In the genomic region with DNA sequence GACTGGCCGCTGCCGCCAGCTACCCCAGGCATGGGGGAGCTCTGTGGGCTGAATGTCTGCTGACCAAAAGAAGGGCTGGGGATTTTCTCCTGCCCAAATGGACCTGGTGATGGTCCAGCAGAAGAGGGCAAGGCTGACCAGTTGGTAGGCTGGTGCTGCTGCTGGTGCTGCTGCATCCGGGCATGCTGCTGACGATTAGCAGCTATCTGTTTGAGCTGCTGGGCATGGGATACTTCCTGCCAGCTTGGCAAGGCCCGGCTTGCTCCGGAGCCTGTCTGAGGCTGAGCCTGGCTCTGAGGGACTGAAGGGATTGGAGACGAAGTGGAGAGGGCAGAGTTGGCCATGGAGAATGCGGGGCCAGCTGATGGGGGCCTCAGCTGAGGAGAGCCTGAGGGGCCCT, we compare ENCODE assay signal across 20 cellular contexts.
DNase-seq lines count a peak whose midpoint lies in the region; ATAC-seq and TF ChIP-seq lines count a peak whose summit lies in the region.
"Had no signal": no experiment of that assay in that cellular context is flagged by ENCODE, and none has a peak within 500 bp of the region (broad histone marks: within the 10 kb centered on the region; RNA-seq: fewer than 3 reads in every experiment).

No MANE protein-coding gene starts in this region.

- no peak overlapping the region for H2AFZ ChIP-seq in neuronal stem cell (ENCODE audit: low read length)

- intact Hi-C loops in CD8-positive, alpha-beta T cell (cut with DNase I, micrococcal nuclease) = loop anchor here (1.0 to 5.0 kb wide), 3 partner anchors 9 to 300 kb away; partner anchors contain the start of genes JRKL (in 1 of the 2) and MAML2 (in 1 of the 2)
- intact Hi-C loops in spleen (cut with DNase I; ENCODE audit: low total_unique reads) = no loop called here

- H3K18ac ChIP-seq in neuronal stem cell (ENCODE audit: low read length) = peak overlapping the region; percentile 77

- no CpG with 5 or more reads among the region's 8 CpGs for WGBS in neuronal stem cell (ENCODE audit: extremely low coverage in 2 of 2, insufficient read length in 2 of 2, insufficient replicate concordance in 1 of 2), 2 donors
- WGBS in spleen, 5 donors = 95 to 100% (median 97%) methylated on average over 4 to 8 of the region's 8 CpGs

- H2AK5ac ChIP-seq in neuronal stem cell (ENCODE audit: low read depth, low read length) = peak overlapping the region; percentile 66

- H4K91ac ChIP-seq in neuronal stem cell (ENCODE audit: low read depth, low read length, poor library complexity) = no peak overlapping the region

- no peak overlapping the region for H3K27ac ChIP-seq in CD8-positive, alpha-beta T cell (ENCODE audit: low read depth, low read length)
- H3K27ac ChIP-seq in neuronal stem cell (replicated peaks; ENCODE audit: low read length) = no peak overlapping the region
- H3K27ac ChIP-seq in spleen = peak overlapping the region in 1 of 8 donors; percentile 36
- H3K27ac ChIP-seq: A549, C4-2B had no signal

- no peak for TF ChIP-seq POLR2A in spleen (IDR thresholded peaks at IDR 0.05)

- no peak overlapping the region for H3K4me3 ChIP-seq in CD8-positive, alpha-beta T cell (ENCODE audit: low read depth, low read length)
- no peak overlapping the region for H3K4me3 ChIP-seq in neuronal stem cell (ENCODE audit: low read length in 2 of 2)
- no peak overlapping the region for H3K4me3 ChIP-seq in spleen
- H3K4me3 ChIP-seq: A549 had no signal

- peak overlapping the region; percentile 20 for H2BK15ac ChIP-seq in neuronal stem cell (ENCODE audit: low read length)

- peaks cover 71% of the 10 kb centered on the region for H3K4me1 Mint-ChIP-seq in activated T-cell treated with anti-CD3 and anti-CD28 coated beads, Interleukin-2, amount 50 U/mL, for 24 hours (ENCODE audit: low read depth)
- peaks cover 81% of the 10 kb centered on the region for H3K4me1 Mint-ChIP-seq in CD8-positive, alpha-beta T cell (ENCODE audit: low read depth)
- H3K4me1 Mint-ChIP-seq in T-helper 17 cell = peaks cover 23% of the 10 kb centered on the region

- H3K9me3 Mint-ChIP-seq in activated T-cell treated with anti-CD3 and anti-CD28 coated beads, Interleukin-2, amount 50 U/mL, for 24 hours = no peaks in the 10 kb centered on the region
- no peaks in the 10 kb centered on the region for H3K9me3 Mint-ChIP-seq in CD8-positive, alpha-beta T cell
- H3K9me3 Mint-ChIP-seq: HFFc6 had no signal

- no peak overlapping the region for H3K4me2 ChIP-seq in neuronal stem cell (ENCODE audit: insufficient read depth, low read length, poor library complexity, severe bottlenecking)
- H3K4me2 ChIP-seq: A549 had no signal

- no peaks in the 10 kb centered on the region for H3K27me3 Mint-ChIP-seq in activated T-cell treated with anti-CD3 and anti-CD28 coated beads, Interleukin-2, amount 50 U/mL, for 24 hours
- no peaks in the 10 kb centered on the region for H3K27me3 Mint-ChIP-seq in CD8-positive, alpha-beta T cell (ENCODE audit: low read depth)
- no peaks in the 10 kb centered on the region for H3K27me3 Mint-ChIP-seq in T-helper 17 cell

- ATAC-seq in CD8-positive, alpha-beta T cell = no peak
- ATAC-seq in T-helper 17 cell (no peak), HG03108 (IDR thresholded peaks at IDR 0.05; ENCODE audit: unreplicated experiment) (no peak), HG02759 (IDR thresholded peaks at IDR 0.05; ENCODE audit: unreplicated experiment) (no peak)
- ATAC-seq: A549 had no signal

- H3K36me3 ChIP-seq in CD8-positive, alpha-beta T cell (ENCODE audit: insufficient read depth, low read length) = peaks cover 20% of the 10 kb centered on the region
- H3K36me3 ChIP-seq in neuronal stem cell (replicated peaks in 1 of 2; ENCODE audit: control insufficient read depth in 2 of 2, insufficient read depth in 2 of 2, low read length in 2 of 2) = peaks cover 0 to 27% of the 10 kb centered on the region in 2 donors
- peaks cover 0 to 43% (median 11%) of the 10 kb centered on the region in 6 donors for H3K36me3 ChIP-seq in spleen

- H2BK120ac ChIP-seq in neuronal stem cell (ENCODE audit: low read depth, low read length) = no peak overlapping the region

- POLR2A ChIA-PET in CD8-positive, alpha-beta T cell (lab: Charles Lee) = no interaction called here

- TF ChIP-seq CTCF in CD8-positive, alpha-beta T cell (IDR thresholded peaks at IDR 0.05) = no peak
- TF ChIP-seq CTCF in spleen (IDR thresholded peaks at IDR 0.05 in 8 of 11, conservative IDR thresholded peaks at IDR 0.05 in 3 of 11) = no peak

- H3K36me3 Mint-ChIP-seq in activated T-cell treated with anti-CD3 and anti-CD28 coated beads, Interleukin-2, amount 50 U/mL, for 24 hours (ENCODE audit: low read depth) = peaks cover 66% of the 10 kb centered on the region
- H3K36me3 Mint-ChIP-seq in CD8-positive, alpha-beta T cell = peaks cover 60% of the 10 kb centered on the region
- peaks cover 4% of the 10 kb centered on the region for H3K36me3 Mint-ChIP-seq in T-helper 17 cell (ENCODE audit: low read depth)

- H3K9me3 ChIP-seq in CD8-positive, alpha-beta T cell (ENCODE audit: low read length) = no peaks in the 10 kb centered on the region
- no peaks in the 10 kb centered on the region for H3K9me3 ChIP-seq in T-helper 17 cell (ENCODE audit: control insufficient read depth, low read length, poor library complexity, severe bottlenecking)
- H3K9me3 ChIP-seq in neuronal stem cell (replicated peaks in 1 of 2; ENCODE audit: control insufficient read depth in 2 of 2, insufficient read depth in 1 of 2, low read depth in 1 of 2, low read length in 2 of 2) = no peaks in the 10 kb centered on the region
- no peaks in the 10 kb centered on the region for H3K9me3 ChIP-seq in spleen
- H3K9me3 ChIP-seq: A549 had no signal

- H3K9ac ChIP-seq in neuronal stem cell (ENCODE audit: low read depth, low read length, poor library complexity) = peak overlapping the region; percentile 1

- no peak overlapping the region for H3K4ac ChIP-seq in neuronal stem cell (ENCODE audit: low read length)

- H3K4me1 ChIP-seq in CD8-positive, alpha-beta T cell (ENCODE audit: insufficient read depth, low read length) = peaks cover 16% of the 10 kb centered on the region
- H3K4me1 ChIP-seq in neuronal stem cell (ENCODE audit: control insufficient read depth in 2 of 2, insufficient read depth in 1 of 2, low read depth in 1 of 2, low read length in 2 of 2) (peaks cover 0 to 6% of the 10 kb centered on the region in 2 donors), spleen (peaks cover 0 to 59% (median 17%) of the 10 kb centered on the region in 6 donors)
- H3K4me1 ChIP-seq: A549 had no signal

- DNase-seq in activated T-cell treated with anti-CD3 and anti-CD28 coated beads, Interleukin-2, amount 50 U/mL, for 24 hours = no peak
- DNase-seq in activated T-cell treated with anti-CD3 and anti-CD28 coated beads for 4 hours (no peak), T-helper 17 cell (no peak), neuronal stem cell (ENCODE audit: low spot score) (no peak), spleen (no peak)
- no peak for DNase-seq in CD8-positive, alpha-beta T cell
- DNase-seq: DND-41, GF-D8, GOT3, HFFc6, MM.1S, NCI-H1105, NCI-H1694 treated with DMSO at 0.1 percent for 48 hours, NCI-H446 treated with DMSO at 0.1 percent for 48 hours, NCI-H748 treated with DMSO at 0.1 percent for 48 hours, SIG-M5 had no signal

- H3K4me3 Mint-ChIP-seq in activated T-cell treated with anti-CD3 and anti-CD28 coated beads, Interleukin-2, amount 50 U/mL, for 24 hours = no peak overlapping the region
- no peak overlapping the region for H3K4me3 Mint-ChIP-seq in CD8-positive, alpha-beta T cell
- no peak overlapping the region for H3K4me3 Mint-ChIP-seq in T-helper 17 cell
- H3K4me3 Mint-ChIP-seq: HFFc6 had no signal

- peak overlapping the region; percentile 67 for H3K14ac ChIP-seq in neuronal stem cell (ENCODE audit: low read length)

- H3K79me1 ChIP-seq in neuronal stem cell (ENCODE audit: low read depth, low read length) = no peaks in the 10 kb centered on the region

- H3K23ac ChIP-seq in neuronal stem cell (ENCODE audit: low read depth, low read length, poor library complexity) = no peak overlapping the region

- H3K27ac Mint-ChIP-seq in activated T-cell treated with anti-CD3 and anti-CD28 coated beads, Interleukin-2, amount 50 U/mL, for 24 hours = peak overlapping the region; percentile 80
- peak overlapping the region; percentile 47 for H3K27ac Mint-ChIP-seq in CD8-positive, alpha-beta T cell
- peak overlapping the region; percentile 92 for H3K27ac Mint-ChIP-seq in T-helper 17 cell

- no peaks in the 10 kb centered on the region for H3K27me3 ChIP-seq in CD8-positive, alpha-beta T cell (ENCODE audit: insufficient read depth, low read length)
- H3K27me3 ChIP-seq in neuronal stem cell (ENCODE audit: control insufficient read depth in 3 of 3, insufficient read depth in 3 of 3, low read depth in 1 of 3, low read length in 3 of 3) = no peaks in the 10 kb centered on the region
- H3K27me3 ChIP-seq in spleen (replicated peaks in 1 of 7) = no peaks in the 10 kb centered on the region

- H2BK5ac ChIP-seq in neuronal stem cell (ENCODE audit: low read length) = no peak overlapping the region

- no peak overlapping the region for H4K8ac ChIP-seq in neuronal stem cell (ENCODE audit: low read depth, low read length)

- CTCF ChIA-PET in CD8-positive, alpha-beta T cell (lab: Charles Lee) = interaction anchor here (0.8 to 9.8 kb wide), 12 partner anchors 9 to 301 kb away, joined by 3 to 134 read pairs (median 4); partner anchors contain the start of gene MAML2

- no peak overlapping the region for H2BK12ac ChIP-seq in neuronal stem cell (ENCODE audit: low read length)
